Comparison of ENCODE assay signal across 12 cellular contexts in the genomic region with DNA sequence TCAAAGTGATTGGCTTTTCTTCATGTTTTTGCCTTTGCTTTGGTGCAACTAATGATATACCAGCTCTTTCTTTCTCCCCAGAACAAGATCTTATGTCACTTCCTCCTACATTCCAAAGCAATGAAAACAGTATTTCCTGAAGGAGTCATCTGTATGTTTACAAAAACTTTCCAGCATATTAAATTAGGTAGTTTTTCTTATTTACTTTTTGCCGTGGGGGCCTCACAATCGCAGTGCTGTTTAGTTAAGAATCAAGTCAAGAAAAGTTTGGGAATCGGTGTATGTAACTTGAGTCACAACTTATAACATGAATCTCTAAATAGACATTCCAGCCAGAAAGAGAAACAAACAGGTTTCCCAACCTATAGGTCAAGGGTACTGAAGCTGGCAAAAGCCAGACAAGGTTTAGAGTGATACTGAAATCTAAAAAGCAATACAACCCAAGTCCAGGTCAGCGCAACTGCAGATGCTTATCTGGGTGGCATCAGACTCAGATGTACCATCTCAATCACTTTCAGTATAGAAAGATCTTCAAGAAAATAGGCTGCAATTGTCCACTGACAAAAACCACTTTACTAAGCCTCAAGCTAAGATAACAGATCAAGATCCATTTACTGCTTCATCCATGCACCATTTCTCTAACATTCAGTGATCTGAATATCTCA.
DNase-seq lines count a peak whose midpoint lies in the region; ATAC-seq and TF ChIP-seq lines count a peak whose summit lies in the region.
"Had no signal": no experiment of that assay in that cellular context is flagged by ENCODE, and none has a peak within 500 bp of the region (broad histone marks: within the 10 kb centered on the region; RNA-seq: fewer than 3 reads in every experiment).

No MANE protein-coding gene starts in this region.

- intact Hi-C loops in mucosa of descending colon (cut with DNase I, micrococcal nuclease) = no loop called here

- CTCF ChIA-PET in activated CD8-positive, alpha-beta T cell treated with anti-CD3 and anti-CD28 coated beads, Interleukin-2, amount 10 ng/mL, durations not matched to agents 7 days and 5 days (lab: Charles Lee) = no interaction called here

- no peaks in the 10 kb centered on the region for H3K4me1 Mint-ChIP-seq in activated CD8-positive, alpha-beta T cell treated with anti-CD3 and anti-CD28 coated beads, Interleukin-2, amount 10 ng/mL, durations not matched to agents 7 days and 5 days (ENCODE audit: low read depth)

- POLR2A ChIA-PET in activated CD8-positive, alpha-beta T cell treated with anti-CD3 and anti-CD28 coated beads, Interleukin-2, amount 10 ng/mL, durations not matched to agents 7 days and 5 days (lab: Charles Lee) = no interaction called here

- H3K4me3 Mint-ChIP-seq in activated CD8-positive, alpha-beta T cell treated with anti-CD3 and anti-CD28 coated beads, Interleukin-2, amount 10 ng/mL, durations not matched to agents 7 days and 5 days = no peak overlapping the region

- no peaks in the 10 kb centered on the region for H3K9me3 ChIP-seq in mucosa of descending colon
- H3K9me3 ChIP-seq: ascending aorta had no signal

- H3K27me3 Mint-ChIP-seq in activated CD8-positive, alpha-beta T cell treated with anti-CD3 and anti-CD28 coated beads, Interleukin-2, amount 10 ng/mL, durations not matched to agents 7 days and 5 days (ENCODE audit: low read depth) = no peaks in the 10 kb centered on the region

- no peaks in the 10 kb centered on the region for H3K9me3 Mint-ChIP-seq in activated CD8-positive, alpha-beta T cell treated with anti-CD3 and anti-CD28 coated beads, Interleukin-2, amount 10 ng/mL, durations not matched to agents 7 days and 5 days (ENCODE audit: insufficient read depth)

- no peak for TF ChIP-seq CTCF in mucosa of descending colon (IDR thresholded peaks at IDR 0.05)

- H3K4me1 ChIP-seq in mucosa of descending colon (ENCODE audit: low read depth) = peaks cover under 1% of the 10 kb centered on the region

- H3K4me3 ChIP-seq in mucosa of descending colon = no peak overlapping the region
- H3K4me3 ChIP-seq: ascending aorta had no signal

- no peak overlapping the region for H3K27ac Mint-ChIP-seq in activated CD8-positive, alpha-beta T cell treated with anti-CD3 and anti-CD28 coated beads, Interleukin-2, amount 10 ng/mL, durations not matched to agents 7 days and 5 days

- no peaks in the 10 kb centered on the region for H3K36me3 ChIP-seq in mucosa of descending colon (ENCODE audit: low read depth)
- H3K36me3 ChIP-seq: ascending aorta had no signal

- peak; percentile 59 for ATAC-seq in mucosa of descending colon
- no peak for ATAC-seq in activated CD8-positive, alpha-beta T cell treated with anti-CD3 and anti-CD28 coated beads, Interleukin-2, amount 10 ng/mL, durations not matched to agents 7 days and 5 days

- no peaks in the 10 kb centered on the region for H3K36me3 Mint-ChIP-seq in activated CD8-positive, alpha-beta T cell treated with anti-CD3 and anti-CD28 coated beads, Interleukin-2, amount 10 ng/mL, durations not matched to agents 7 days and 5 days (ENCODE audit: low read depth)

- DNase-seq in AG20443 (ENCODE audit: low spot score) = peak; percentile 56
- peak; percentile 26 for DNase-seq in HuH-7.5 (ENCODE audit: low spot score)
- DNase-seq in dermis blood vessel endothelial cell = peak; percentile 86
- DNase-seq in mucosa of descending colon = no peak
- DNase-seq in NCI-H345 treated with DMSO at 0.1 percent for 48 hours (lab: John Stamatoyannopoulos, UW; ENCODE audit: unreplicated experiment) = no peak
- no peak for DNase-seq in NCI-H774 (lab: John Stamatoyannopoulos, UW)
- DNase-seq in DMS153 treated with DMSO at 0.1 percent for 48 hours (lab: John Stamatoyannopoulos, UW; ENCODE audit: unreplicated experiment) = no peak
- no peak for DNase-seq in activated CD8-positive, alpha-beta T cell treated with anti-CD3 and anti-CD28 coated beads, Interleukin-2, amount 10 ng/mL, durations not matched to agents 7 days and 5 days
- DNase-seq: glutamatergic neuron, NCI-H1694 treated with DMSO at 0.1 percent for 48 hours, SHP77 had no signal

Comparison
In these comparisons a context has a peak if more than half of its experiments do, and no peak if none do; other contexts are left out.
1. DNase-seq: peak in AG20443 (single experiment), HuH-7.5 (single experiment) and dermis blood vessel endothelial cell (single experiment); none in mucosa of descending colon (0 of 3), NCI-H345 treated with DMSO at 0.1 percent for 48 hours (single experiment), NCI-H774 (single experiment), DMS153 treated with DMSO at 0.1 percent for 48 hours (single experiment) and activated CD8-positive, alpha-beta T cell treated with anti-CD3 and anti-CD28 coated beads, Interleukin-2, amount 10 ng/mL, durations not matched to agents 7 days and 5 days (single experiment).